29 cellular contexts compared by ENCODE assay signal in the genomic region with DNA sequence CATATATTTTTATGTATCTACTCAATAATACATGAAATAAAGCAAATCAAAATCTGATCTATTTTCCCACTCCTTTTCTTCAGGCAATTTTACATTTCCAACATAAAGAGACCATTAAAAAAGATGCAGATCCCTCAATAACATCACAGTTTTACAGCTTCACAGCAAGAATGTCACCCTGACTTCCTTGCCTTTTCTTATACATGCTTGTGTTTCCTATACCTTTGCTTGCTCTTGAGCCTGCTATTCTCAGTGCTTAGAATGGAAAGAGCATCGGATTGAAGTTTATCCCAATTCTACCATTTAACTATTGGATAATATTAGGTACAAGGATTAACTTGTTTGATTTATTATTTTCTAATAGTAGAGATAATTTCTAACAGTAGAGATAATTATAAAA.
"Had no signal": no experiment of that assay in that cellular context is flagged by ENCODE, and none has a peak within 500 bp of the region (broad histone marks: within the 10 kb centered on the region; RNA-seq: fewer than 3 reads in every experiment).

No MANE protein-coding gene starts in this region.

- DNase-seq: natural killer cell; occipital lobe; ovary; posterior cingulate gyrus; psoas muscle; right cardiac atrium; spleen; stimulated activated CD4-positive, alpha-beta T cell treated with anti-CD3 and anti-CD28 coated beads, Interleukin-12 subunit alpha, Interleukin-12 subunit beta, amount 100 ng/mL, for 4 hours; stimulated activated CD4-positive, alpha-beta T cell treated with anti-CD3 and anti-CD28 coated beads, Interleukin-1b, Interleukin-23, amount 100 ng/mL, for 48 hours; stimulated activated CD4-positive, alpha-beta T cell treated with anti-CD3 and anti-CD28 coated beads, Interleukin-4, amount 100 ng/mL, for 1 hour; stimulated activated CD4-positive, alpha-beta T cell treated with anti-CD3 and anti-CD28 coated beads, Interleukin-4, amount 100 ng/mL, for 4 hours; stimulated activated CD8-positive, alpha-beta memory T cell treated with anti-CD3 and anti-CD28 coated beads, Interleukin-4, amount 100 ng/mL, for 48 hours; stimulated activated naive CD4-positive, alpha-beta T cell; stimulated activated naive CD8-positive, alpha-beta T cell treated with anti-CD3 and anti-CD28 coated beads, Interleukin-15, amount 100 ng/mL, for 72 hours; stimulated activated naive CD8-positive, alpha-beta T cell treated with anti-CD3 and anti-CD28 coated beads, Interleukin-15, Interleukin-2, amounts not matched to agents 100 U/mL and 50 U/mL, for 24 hours; substantia nigra; testis; tibial artery; transverse colon; upper lobe of left lung had no signal

- H3K79me2 ChIP-seq: parathyroid adenoma had no signal

- H3K27ac ChIP-seq: neural progenitor cell, ovary, parathyroid adenoma, psoas muscle, skin epidermis, spleen, suprapubic skin, testis, tibial artery, transverse colon, upper lobe of left lung, vagina had no signal

- H3K36me3 ChIP-seq: neural progenitor cell, ovary, spleen, suprapubic skin, tibial artery, transverse colon, upper lobe of left lung, vagina had no signal

- H3K27me3 ChIP-seq: neural progenitor cell, ovary, spleen, suprapubic skin, testis, tibial artery, transverse colon, upper lobe of left lung, vagina had no signal

- H3K4me1 ChIP-seq: neural progenitor cell, parathyroid adenoma, psoas muscle, spleen, suprapubic skin, testis, tibial artery, transverse colon, upper lobe of left lung, vagina had no signal

- H3K9ac ChIP-seq: neural progenitor cell, parathyroid adenoma had no signal

- FAIRE-seq: urothelium cell line had no signal

- H2AFZ ChIP-seq: neural progenitor cell, parathyroid adenoma had no signal

- H3K4me3 ChIP-seq: neural progenitor cell, ovary, psoas muscle, skin epidermis, smooth muscle cell, spleen, suprapubic skin, testis, tibial artery, transverse colon, upper lobe of left lung, vagina had no signal

- ATAC-seq: natural killer cell; psoas muscle; right cardiac atrium; sciatic nerve; stimulated activated memory B cell treated with anti-CD40 and anti-IgM and Interleukin-4, amounts not matched to agents 10 μg/mL and 1 μg/mL and 100 μg/mL, for 72 hours; stimulated activated naive CD8-positive, alpha-beta T cell treated with anti-CD3 and anti-CD28 coated beads, Interleukin-15, amount 100 ng/mL, for 72 hours; stimulated activated naive CD8-positive, alpha-beta T cell treated with anti-CD3 and anti-CD28 coated beads, Interleukin-15, Interleukin-2, amounts not matched to agents 100 U/mL and 50 U/mL, for 24 hours had no signal

- H3K4me2 ChIP-seq: neural progenitor cell, smooth muscle cell had no signal

- H3K9me3 ChIP-seq: ovary, psoas muscle, suprapubic skin, testis, tibial artery, transverse colon, upper lobe of left lung, vagina had no signal
